4 cellular contexts compared by ENCODE assay signal in the genomic region with DNA sequence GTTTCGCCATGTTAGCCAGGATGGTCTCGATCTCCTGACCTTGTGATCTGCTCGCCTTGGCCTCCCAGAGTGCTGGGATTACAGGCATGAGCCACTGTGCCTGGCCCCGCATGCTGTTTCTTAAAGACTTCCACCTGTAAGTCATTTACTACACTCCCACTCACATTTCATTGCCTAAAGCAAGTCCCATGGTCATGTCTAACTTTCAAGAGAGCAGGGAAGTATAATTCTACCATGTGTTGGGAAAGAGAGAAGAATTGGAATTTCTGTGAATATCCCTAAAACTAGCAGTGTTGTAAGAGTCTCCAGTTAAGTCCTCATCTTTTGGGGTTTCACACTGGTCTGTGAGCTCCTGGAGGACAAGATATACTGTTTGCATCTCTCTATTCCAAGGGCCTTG.
"Had no signal": no experiment of that assay in that cellular context is flagged by ENCODE, and none has a peak within 500 bp of the region (broad histone marks: within the 10 kb centered on the region; RNA-seq: fewer than 3 reads in every experiment).

No MANE protein-coding gene starts in this region.

- DNase-seq: H9, HCEC 1CT, IMR-90 had no signal

- H3K4me3 ChIP-seq: GM23338 had no signal
